ENCODE assay signal across 21 cellular contexts in the genomic region with DNA sequence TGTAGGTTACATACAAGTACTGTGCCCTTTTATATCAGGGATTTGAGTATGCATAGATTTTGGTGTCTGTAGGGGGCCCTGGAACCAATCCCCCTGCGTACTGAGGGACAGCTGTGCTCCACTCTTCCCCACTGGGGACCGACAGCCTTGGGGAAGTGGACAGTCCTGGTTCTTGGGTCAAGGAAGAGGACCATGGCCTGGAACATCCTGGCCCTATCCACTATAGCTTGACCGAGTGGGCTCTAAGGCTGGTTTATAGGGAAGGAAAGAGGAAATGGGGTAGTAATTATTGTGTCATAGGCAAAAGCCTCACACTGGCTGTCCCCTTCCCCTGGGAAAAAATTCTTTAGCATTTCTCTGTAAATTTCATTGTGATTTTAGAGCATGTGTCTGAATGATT. TPM values are rescaled to one million over a fixed set of nuclear protein-coding genes. Genes with fewer than 3 reads are reported as not detected.
DNase-seq lines count a peak whose midpoint lies in the region; ATAC-seq and TF ChIP-seq lines count a peak whose summit lies in the region.
"Had no signal": no experiment of that assay in that cellular context is flagged by ENCODE, and none has a peak within 500 bp of the region (broad histone marks: within the 10 kb centered on the region; RNA-seq: fewer than 3 reads in every experiment).

No MANE protein-coding gene starts in this region.

- peaks cover 21% of the 10 kb centered on the region for H3K36me3 Mint-ChIP-seq in activated T-cell treated with anti-CD3 and anti-CD28 coated beads, Interleukin-2, amount 50 U/mL, for 24 hours (ENCODE audit: low read depth)
- peaks cover 5 to 15% of the 10 kb centered on the region in 2 donors for H3K36me3 Mint-ChIP-seq in activated T-cell treated with anti-CD3 and anti-CD28 coated beads, Interleukin-2, amount 50 U/mL, for 72 hours (ENCODE audit: insufficient read depth in 2 of 2)
- H3K36me3 Mint-ChIP-seq in CD8-positive, alpha-beta T cell = peaks cover 23% of the 10 kb centered on the region
- peaks cover 0 to 17% (median 0%) of the 10 kb centered on the region in 3 donors for H3K36me3 Mint-ChIP-seq in naive thymus-derived CD8-positive, alpha-beta T cell

- no peak for ATAC-seq in activated T-cell treated with anti-CD3 and anti-CD28 coated beads, Interleukin-2, amount 50 U/mL, for 72 hours (replicated peaks in 1 of 2)
- no peak for ATAC-seq in CD8-positive, alpha-beta T cell
- ATAC-seq in naive thymus-derived CD8-positive, alpha-beta T cell = no peak
- no peak for ATAC-seq in GM21515 (IDR thresholded peaks at IDR 0.05; ENCODE audit: unreplicated experiment)
- ATAC-seq: HCT116, HepG2 had no signal

- no peak overlapping the region for H3K4me3 ChIP-seq in CD8-positive, alpha-beta T cell (ENCODE audit: low read depth, low read length)
- H3K4me3 ChIP-seq in colonic mucosa = no peak overlapping the region

- H3K27me3 ChIP-seq in CD8-positive, alpha-beta T cell (ENCODE audit: insufficient read depth, low read length) = no peaks in the 10 kb centered on the region
- H3K27me3 ChIP-seq in colonic mucosa = no peaks in the 10 kb centered on the region

- H3K36me3 ChIP-seq in CD8-positive, alpha-beta T cell (ENCODE audit: insufficient read depth, low read length) = no peaks in the 10 kb centered on the region
- H3K36me3 ChIP-seq in colonic mucosa = no peaks in the 10 kb centered on the region

- CTCF ChIA-PET in CD8-positive, alpha-beta T cell (lab: Charles Lee) = interaction anchor here (1.0 kb wide), 1 partner anchor 13 kb away, joined by 3 read pairs; no protein-coding TSS in a partner anchor

- H3K9me3 ChIP-seq in CD8-positive, alpha-beta T cell (ENCODE audit: low read length) = no peaks in the 10 kb centered on the region
- H3K9me3 ChIP-seq in colonic mucosa = no peaks in the 10 kb centered on the region

- no peak overlapping the region for H3K27ac ChIP-seq in CD8-positive, alpha-beta T cell (ENCODE audit: low read depth, low read length)
- H3K27ac ChIP-seq in caudate nucleus (ENCODE audit: low read depth, low read length) = peak overlapping the region; percentile 5
- H3K27ac ChIP-seq in colonic mucosa = no peak overlapping the region
- H3K27ac ChIP-seq: 22Rv1 had no signal

- intact Hi-C loops in CD8-positive, alpha-beta T cell (cut with DNase I, micrococcal nuclease) = no loop called here
- intact Hi-C loops in colonic mucosa (cut with DNase I) = no loop called here

- no peaks in the 10 kb centered on the region for H3K27me3 Mint-ChIP-seq in activated T-cell treated with anti-CD3 and anti-CD28 coated beads, Interleukin-2, amount 50 U/mL, for 24 hours
- no peaks in the 10 kb centered on the region for H3K27me3 Mint-ChIP-seq in activated T-cell treated with anti-CD3 and anti-CD28 coated beads, Interleukin-2, amount 50 U/mL, for 72 hours (ENCODE audit: low read depth)
- H3K27me3 Mint-ChIP-seq in CD8-positive, alpha-beta T cell (ENCODE audit: low read depth) = no peaks in the 10 kb centered on the region
- H3K27me3 Mint-ChIP-seq in naive thymus-derived CD8-positive, alpha-beta T cell = no peaks in the 10 kb centered on the region
- H3K27me3 Mint-ChIP-seq: B cell had no signal

- no peak overlapping the region for H3K9ac ChIP-seq in colonic mucosa (ENCODE audit: low read depth in 2 of 2, low read length in 2 of 2)

- peaks cover 65% of the 10 kb centered on the region for H3K4me1 ChIP-seq in CD8-positive, alpha-beta T cell (ENCODE audit: insufficient read depth, low read length)
- no peaks in the 10 kb centered on the region for H3K4me1 ChIP-seq in colonic mucosa

- H3K9me3 Mint-ChIP-seq in activated T-cell treated with anti-CD3 and anti-CD28 coated beads, Interleukin-2, amount 50 U/mL, for 24 hours = no peaks in the 10 kb centered on the region
- H3K9me3 Mint-ChIP-seq in activated T-cell treated with anti-CD3 and anti-CD28 coated beads, Interleukin-2, amount 50 U/mL, for 72 hours = no peaks in the 10 kb centered on the region
- H3K9me3 Mint-ChIP-seq in CD8-positive, alpha-beta T cell = no peaks in the 10 kb centered on the region
- peaks cover 0 to 2% (median 0%) of the 10 kb centered on the region in 9 donors for H3K9me3 Mint-ChIP-seq in naive thymus-derived CD8-positive, alpha-beta T cell
- H3K9me3 Mint-ChIP-seq: CD14-positive monocyte had no signal

- no peak for DNase-seq in activated T-cell treated with anti-CD3 and anti-CD28 coated beads, Interleukin-2, amount 50 U/mL, for 24 hours
- DNase-seq in activated T-cell treated with anti-CD3 and anti-CD28 coated beads, Interleukin-2, amount 50 U/mL, for 72 hours = no peak
- DNase-seq in CD8-positive, alpha-beta T cell = no peak
- no peak for DNase-seq in caudate nucleus (lab: John Stamatoyannopoulos, UW)
- no peak for DNase-seq in naive thymus-derived CD8-positive, alpha-beta T cell
- no peak for DNase-seq in HK-2 (ENCODE audit: unreplicated experiment)
- no peak for DNase-seq in colonic mucosa
- DNase-seq: Karpas-422, NCI-H1105, NCI-H1436 treated with DMSO at 0.1 percent for 48 hours, NCI-H1930, NCI-H2227 treated with DMSO at 0.1 percent for 48 hours, NCI-H526 treated with DMSO at 0.1 percent for 48 hours, RPMI8226, SHP77 treated with DMSO at 0.1 percent for 48 hours had no signal

- peaks cover 77% of the 10 kb centered on the region for H3K4me1 Mint-ChIP-seq in activated T-cell treated with anti-CD3 and anti-CD28 coated beads, Interleukin-2, amount 50 U/mL, for 24 hours (ENCODE audit: low read depth)
- H3K4me1 Mint-ChIP-seq in activated T-cell treated with anti-CD3 and anti-CD28 coated beads, Interleukin-2, amount 50 U/mL, for 72 hours (ENCODE audit: low read depth) = peaks cover 61% of the 10 kb centered on the region
- H3K4me1 Mint-ChIP-seq in CD8-positive, alpha-beta T cell (ENCODE audit: low read depth) = peaks cover 75% of the 10 kb centered on the region
- peaks cover 42 to 90% (median 81%) of the 10 kb centered on the region in 4 donors for H3K4me1 Mint-ChIP-seq in naive thymus-derived CD8-positive, alpha-beta T cell

- no peak for TF ChIP-seq CTCF in CD8-positive, alpha-beta T cell (IDR thresholded peaks at IDR 0.05)
- TF ChIP-seq CTCF in colonic mucosa (IDR thresholded peaks at IDR 0.05) = no peak

- H3K27ac Mint-ChIP-seq in activated T-cell treated with anti-CD3 and anti-CD28 coated beads, Interleukin-2, amount 50 U/mL, for 24 hours = peak overlapping the region; percentile 51
- no peak overlapping the region for H3K27ac Mint-ChIP-seq in activated T-cell treated with anti-CD3 and anti-CD28 coated beads, Interleukin-2, amount 50 U/mL, for 72 hours
- H3K27ac Mint-ChIP-seq in CD8-positive, alpha-beta T cell = peak overlapping the region; percentile 27
- peak overlapping the region in 9 of 10 donors; percentile 28 to 88 (median 73) for H3K27ac Mint-ChIP-seq in naive thymus-derived CD8-positive, alpha-beta T cell
- H3K27ac Mint-ChIP-seq: B cell had no signal

- H3K4me3 Mint-ChIP-seq in activated T-cell treated with anti-CD3 and anti-CD28 coated beads, Interleukin-2, amount 50 U/mL, for 24 hours = no peak overlapping the region
- no peak overlapping the region for H3K4me3 Mint-ChIP-seq in activated T-cell treated with anti-CD3 and anti-CD28 coated beads, Interleukin-2, amount 50 U/mL, for 72 hours
- H3K4me3 Mint-ChIP-seq in CD8-positive, alpha-beta T cell = no peak overlapping the region
- H3K4me3 Mint-ChIP-seq in naive thymus-derived CD8-positive, alpha-beta T cell = peak overlapping the region in 1 of 10 donors; percentile 10
- H3K4me3 Mint-ChIP-seq: B cell had no signal

- POLR2A ChIA-PET in CD8-positive, alpha-beta T cell (lab: Charles Lee) = no interaction called here
- POLR2A ChIA-PET in naive thymus-derived CD8-positive, alpha-beta T cell (lab: Charles Lee) = interaction anchor here (1.1 kb wide), 1 partner anchor 13 kb away, joined by 3 read pairs; no protein-coding TSS in a partner anchor

RNA-seq across cellular contexts. Expression of a gene that starts 49.5 kb away (rescaled TPM):
- 10 to 100 TPM; 73.2 to 77.3 TPM for total RNA-seq in activated T-cell treated with anti-CD3 and anti-CD28 coated beads, Interleukin-2, amount 50 U/mL, for 72 hours
- total RNA-seq in CD8-positive, alpha-beta T cell = 10 to 100 TPM; 74.0 to 77.9 TPM
- 100 to 1,000 TPM; 102 to 110 TPM for total RNA-seq in naive thymus-derived CD8-positive, alpha-beta T cell
- polyA plus RNA-seq in naive thymus-derived CD8-positive, alpha-beta T cell = 10 to 100 TPM; 21.9 to 51.1 (median 33.5) TPM
- 10 to 100 TPM; 16.1 to 24.2 TPM for total RNA-seq in colonic mucosa
